In the genomic region with DNA sequence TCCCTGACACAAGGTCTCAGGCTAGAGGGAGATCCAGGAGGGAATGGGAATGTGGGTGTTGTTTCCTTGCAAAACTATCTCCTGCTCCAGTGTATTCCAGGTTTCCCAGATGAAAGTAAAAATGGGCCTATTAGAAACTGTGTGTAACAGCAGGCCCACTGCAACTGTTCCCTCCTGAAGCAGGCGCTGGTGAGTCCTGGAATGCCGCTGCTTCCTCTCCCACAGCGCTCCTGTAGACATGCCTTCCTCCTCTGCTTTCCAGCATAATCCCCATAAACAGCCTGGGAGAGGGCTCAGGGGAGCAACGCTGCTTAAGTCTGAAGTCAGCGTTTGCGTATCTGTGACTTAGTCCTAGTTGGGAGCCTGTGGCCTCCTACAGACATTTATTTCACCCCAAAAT, we compare ENCODE assay signal across 14 cellular contexts.
"Had no signal": no experiment of that assay in that cellular context is flagged by ENCODE, and none has a peak within 500 bp of the region (broad histone marks: within the 10 kb centered on the region; RNA-seq: fewer than 3 reads in every experiment).

No MANE protein-coding gene starts in this region.

- DNase-seq: activated CD4-positive, alpha-beta T cell treated with anti-CD3 and anti-CD28 coated beads for 1 hour; activated CD4-positive, alpha-beta T cell treated with anti-CD3 and anti-CD28 coated beads, Interleukin-2, amount 50 U/mL, for 4 hours; activated CD8-positive, alpha-beta memory T cell treated with anti-CD3 and anti-CD28 coated beads, Interleukin-2, amount 10 ng/mL, durations not matched to agents 7 days and 5 days; activated naive CD4-positive, alpha-beta T cell treated with anti-CD3 and anti-CD28 coated beads, Interleukin-2, amount 50 U/mL, for 16 hours; activated T-cell treated with anti-CD3 and anti-CD28 coated beads, Interleukin-2, amount 50 U/mL, for 1 hour; heart right ventricle; nephron progenitor cell; psoas muscle; stimulated activated CD4-positive, alpha-beta T cell treated with anti-CD3 and anti-CD28 coated beads, Interleukin-12 subunit alpha, Interleukin-12 subunit beta, amount 100 ng/mL, for 4 hours; stimulated activated CD4-positive, alpha-beta T cell treated with anti-CD3 and anti-CD28 coated beads, Interleukin-2, amount 100 ng/mL, for 24 hours; stomach; T-helper 9 cell; testis had no signal

- H3K27me3 ChIP-seq: gastroesophageal sphincter, stomach, testis had no signal

- H3K9me3 ChIP-seq: gastroesophageal sphincter, heart right ventricle, psoas muscle, stomach, testis had no signal

- H3K27ac Mint-ChIP-seq: activated CD8-positive, alpha-beta memory T cell treated with anti-CD3 and anti-CD28 coated beads, Interleukin-2, amount 10 ng/mL, durations not matched to agents 7 days and 5 days; nephron progenitor cell had no signal

- H3K4me3 ChIP-seq: gastroesophageal sphincter, heart right ventricle, psoas muscle, stomach, testis had no signal

- H3K36me3 ChIP-seq: gastroesophageal sphincter, heart right ventricle had no signal

- H3K27ac ChIP-seq: gastroesophageal sphincter, heart right ventricle, psoas muscle, stomach, testis had no signal

- H3K27me3 Mint-ChIP-seq: activated CD8-positive, alpha-beta memory T cell treated with anti-CD3 and anti-CD28 coated beads, Interleukin-2, amount 10 ng/mL, durations not matched to agents 7 days and 5 days had no signal

- H3K4me3 Mint-ChIP-seq: activated CD8-positive, alpha-beta memory T cell treated with anti-CD3 and anti-CD28 coated beads, Interleukin-2, amount 10 ng/mL, durations not matched to agents 7 days and 5 days; nephron progenitor cell had no signal

- ATAC-seq: activated CD8-positive, alpha-beta memory T cell treated with anti-CD3 and anti-CD28 coated beads, Interleukin-2, amount 10 ng/mL, durations not matched to agents 7 days and 5 days; gastroesophageal sphincter; heart right ventricle; psoas muscle had no signal

- H3K4me1 Mint-ChIP-seq: activated CD8-positive, alpha-beta memory T cell treated with anti-CD3 and anti-CD28 coated beads, Interleukin-2, amount 10 ng/mL, durations not matched to agents 7 days and 5 days had no signal

- H3K36me3 Mint-ChIP-seq: activated CD8-positive, alpha-beta memory T cell treated with anti-CD3 and anti-CD28 coated beads, Interleukin-2, amount 10 ng/mL, durations not matched to agents 7 days and 5 days had no signal

- H3K9me3 Mint-ChIP-seq: nephron progenitor cell had no signal

- H3K4me1 ChIP-seq: gastroesophageal sphincter, heart right ventricle, psoas muscle, stomach, testis had no signal
